9 cellular contexts compared by ENCODE assay signal in the genomic region with DNA sequence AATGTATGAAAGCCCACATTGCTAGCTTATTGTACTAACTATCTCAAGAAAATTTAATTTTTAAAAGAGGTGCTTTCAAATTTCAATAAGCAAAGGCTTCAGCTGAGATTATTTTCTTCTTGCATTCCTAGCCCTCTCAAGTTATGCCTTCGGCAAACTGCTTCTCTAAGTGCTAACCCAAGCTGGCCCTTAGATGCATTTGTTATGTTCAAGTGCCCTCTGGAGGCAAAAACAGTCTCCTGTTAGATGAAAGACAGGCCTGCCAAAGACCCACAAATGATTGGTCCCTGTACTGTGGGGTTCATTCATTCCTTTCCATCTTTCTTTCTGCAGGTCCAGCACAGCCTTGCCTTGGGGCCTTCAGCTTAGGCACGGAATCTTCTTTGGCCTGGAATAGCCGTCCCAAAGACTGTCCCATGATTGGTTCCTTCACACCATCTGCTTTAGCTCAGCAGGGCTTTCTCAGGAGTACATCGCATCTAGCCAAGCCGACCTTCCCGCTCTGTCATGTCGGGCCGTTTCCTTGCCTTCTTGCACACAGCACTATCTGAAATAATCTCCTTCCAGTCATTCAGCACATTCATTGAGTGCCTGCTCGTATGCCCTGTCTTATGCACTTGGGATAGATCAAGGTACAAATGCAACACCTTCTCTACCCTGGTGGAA. TPM values are rescaled to one million over a fixed set of nuclear protein-coding genes. Genes with fewer than 3 reads are reported as not detected.
DNase-seq lines count a peak whose midpoint lies in the region; ATAC-seq and TF ChIP-seq lines count a peak whose summit lies in the region.
"Had no signal": no experiment of that assay in that cellular context is flagged by ENCODE, and none has a peak within 500 bp of the region (broad histone marks: within the 10 kb centered on the region; RNA-seq: fewer than 3 reads in every experiment).

No MANE protein-coding gene starts in this region.

- POLR2A ChIA-PET in Panc1 (lab: Charles Lee), result no interaction called here

- H3K36me3 Mint-ChIP-seq in memory B cell (peaks cover 3% of the 10 kb centered on the region), mesothelial cell of epicardium (no peaks in the 10 kb centered on the region)

- H3K4me2 ChIP-seq in mammary epithelial cell (ENCODE audit: insufficient read depth, low read depth, low read length), result no peak overlapping the region

- H3K4me3 ChIP-seq in Panc1 (ENCODE audit: low read depth in 2 of 2, low read length in 2 of 2), result no peak overlapping the region
- H3K4me3 ChIP-seq in mammary epithelial cell (replicated peaks in 1 of 3; ENCODE audit: insufficient read depth in 1 of 3, low read depth in 2 of 3, low read length in 3 of 3), result no peak overlapping the region
- H3K4me3 ChIP-seq: tibial nerve had no signal

- WGBS in mammary epithelial cell (ENCODE audit: low coverage, missing lambda C conversion rate), result 63% methylated on average over 8 of the region's 9 CpGs

- H3K79me2 ChIP-seq in mammary epithelial cell (ENCODE audit: insufficient read depth, low read length), result no peaks in the 10 kb centered on the region

- H3K27me3 Mint-ChIP-seq in memory B cell, result peaks cover 8% of the 10 kb centered on the region
- H3K27me3 Mint-ChIP-seq in mesothelial cell of epicardium (ENCODE audit: low read depth), result no peaks in the 10 kb centered on the region

- ATAC-seq in GM19452 (IDR thresholded peaks at IDR 0.05; ENCODE audit: unreplicated experiment) (peak; percentile 65), HG03354 (IDR thresholded peaks at IDR 0.05; ENCODE audit: poor library complexity, severe bottlenecking, unreplicated experiment) (peak; percentile 73), Panc1 (peak; percentile 98), memory B cell (ENCODE audit: low read depth) (peak; percentile 43)

- TF ChIP-seq CTCF in Panc1 (IDR thresholded peaks at IDR 0.05) (peak; percentile 76), mammary epithelial cell (conservative IDR thresholded peaks at IDR 0.05 in 1 of 2, IDR thresholded peaks at IDR 0.05 in 1 of 2; ENCODE audit: extremely low read depth in 1 of 2, insufficient read depth in 1 of 2, low read depth in 1 of 2, low read length in 2 of 2) (peak; percentile 29 to 56), mesothelial cell of epicardium (IDR thresholded peaks at IDR 0.05; ENCODE audit: unreplicated experiment) (no peak)

- H3K4me3 Mint-ChIP-seq in memory B cell (peak overlapping the region; percentile 88), mesothelial cell of epicardium (no peak overlapping the region)

- H3K27ac Mint-ChIP-seq in memory B cell (peak overlapping the region; percentile 73), mesothelial cell of epicardium (no peak overlapping the region)

- H3K36me3 ChIP-seq in Panc1 (ENCODE audit: control insufficient read depth, insufficient read depth, low read length) (no peaks in the 10 kb centered on the region), mammary epithelial cell (ENCODE audit: insufficient read depth, low read length) (no peaks in the 10 kb centered on the region)
- H3K36me3 ChIP-seq: tibial nerve had no signal

- peaks cover 5% of the 10 kb centered on the region for H3K9me3 Mint-ChIP-seq in memory B cell
- peaks cover 45% of the 10 kb centered on the region for H3K9me3 Mint-ChIP-seq in mesothelial cell of epicardium

- no peaks in the 10 kb centered on the region for H4K20me1 ChIP-seq in mammary epithelial cell (ENCODE audit: insufficient read depth, low read length)

- H3K27ac ChIP-seq in Panc1 (ENCODE audit: low read length) (no peak overlapping the region), mammary epithelial cell (ENCODE audit: insufficient read depth, low read depth, low read length) (no peak overlapping the region)
- H3K27ac ChIP-seq: tibial nerve had no signal

- intact Hi-C loops in Panc1 (cut with micrococcal nuclease; ENCODE audit: unreplicated experiment), result no loop called here
- intact Hi-C loops in mammary epithelial cell (cut with micrococcal nuclease), result loop anchor here (1.0 to 2.0 kb wide), 2 partner anchors 32 to 301 kb away; no protein-coding TSS in a partner anchor

- H3K4me1 Mint-ChIP-seq in memory B cell (peaks cover 22% of the 10 kb centered on the region), mesothelial cell of epicardium (no peaks in the 10 kb centered on the region)

- in situ Hi-C loops in Panc1 (cut with HindIII; ENCODE audit: low pct_unique_long_range_greater_than_20kb, low sequenced_read_pairs), result no loop called here
- in situ Hi-C loops in mammary epithelial cell (cut with MboI; ENCODE audit: low sequenced_read_pairs in 2 of 2), result no loop called here

- H3K27me3 ChIP-seq in Panc1 (ENCODE audit: control insufficient read depth, insufficient read depth, low read length) (no peaks in the 10 kb centered on the region), mammary epithelial cell (ENCODE audit: insufficient read depth, low read length) (no peaks in the 10 kb centered on the region)
- H3K27me3 ChIP-seq: tibial nerve had no signal

- no TSS peak for BruUV-seq in Panc1 (replicated peaks; lab: Mats Ljungman, UMichigan)
- no TSS peak for BruUV-seq in mammary epithelial cell (replicated peaks; lab: Mats Ljungman, UMichigan)

- no peak overlapping the region for H3K9ac ChIP-seq in mammary epithelial cell (ENCODE audit: insufficient read depth, low read length)

- DNase-seq in NCI-H2227 (lab: John Stamatoyannopoulos, UW; ENCODE audit: unreplicated experiment), result peak; percentile 11
- no peak for DNase-seq in NCI-H2227 treated with DMSO at 0.1 percent for 48 hours (lab: John Stamatoyannopoulos, UW)
- DNase-seq in Panc1 (ENCODE audit: low read depth, low spot score), result peak; percentile 20
- peak; percentile 35 for DNase-seq in mammary epithelial cell
- DNase-seq in memory B cell (ENCODE audit: low spot score in 2 of 2), result no peak
- no peak for DNase-seq in mesothelial cell of epicardium (ENCODE audit: low spot score in 2 of 2, unreplicated experiment in 2 of 2)

- H2AFZ ChIP-seq in mammary epithelial cell (ENCODE audit: low read depth, low read length), result peak overlapping the region; percentile 48

- H3K4me1 ChIP-seq in Panc1 (ENCODE audit: control insufficient read depth, insufficient read depth, low read length) (no peaks in the 10 kb centered on the region), mammary epithelial cell (ENCODE audit: insufficient read depth, low read length) (no peaks in the 10 kb centered on the region)
- H3K4me1 ChIP-seq: tibial nerve had no signal

- dilution Hi-C loops in mammary epithelial cell (cut with HindIII; ENCODE audit: low sequenced_read_pairs), result no loop called here

- no peaks in the 10 kb centered on the region for H3K9me3 ChIP-seq in Panc1 (ENCODE audit: control insufficient read depth, insufficient read depth, low read depth, low read length)
- H3K9me3 ChIP-seq in mammary epithelial cell (replicated peaks; ENCODE audit: insufficient read depth, low read length), result no peaks in the 10 kb centered on the region
- H3K9me3 ChIP-seq: tibial nerve had no signal

- CTCF ChIA-PET in Panc1 (lab: Charles Lee) (no interaction called here), mammary epithelial cell (lab: Charles Lee; ENCODE audit: low non-redundant PET) (interaction anchor here (0.7 kb wide), 1 partner anchor 134 kb away, joined by 4 read pairs; no protein-coding TSS in a partner anchor)

RNA-seq across cellular contexts. Expression of a gene that starts 26.4 kb away (rescaled TPM):
- not detected for total RNA-seq in Panc1 (2021; ENCODE audit: unreplicated experiment)
- polyA plus RNA-seq in Panc1 (2012; ENCODE audit: insufficient read length), result not detected
- not detected for total RNA-seq in mammary epithelial cell
- not detected for polyA plus RNA-seq in mammary epithelial cell
- not detected for polyA minus RNA-seq in mammary epithelial cell
- 0.18 to 0.60 TPM (median 0.47 TPM) in 3 replicates for total RNA-seq in mesothelial cell of epicardium

RNA-seq across cellular contexts. Expression of a gene that starts 45.7 kb away (rescaled TPM):
- total RNA-seq in Panc1 (2021; ENCODE audit: unreplicated experiment), result 20.6 TPM
- polyA plus RNA-seq in Panc1 (2012; ENCODE audit: insufficient read length), result 17.2 TPM
- 10 to 100 TPM; 10.0 to 27.3 TPM for total RNA-seq in mammary epithelial cell
- 10.9 TPM for polyA plus RNA-seq in mammary epithelial cell
- 13.0 TPM for polyA minus RNA-seq in mammary epithelial cell
- 30.4 to 33.1 TPM (median 32.6 TPM) in 3 replicates for total RNA-seq in mesothelial cell of epicardium

Comparison
In these comparisons a context has a peak if more than half of its experiments do, and no peak if none do; other contexts are left out.
1. DNase-seq: peak in NCI-H2227 (single experiment), Panc1 (single experiment) and mammary epithelial cell (single experiment); none in NCI-H2227 treated with DMSO at 0.1 percent for 48 hours (single experiment), memory B cell (0 of 2) and mesothelial cell of epicardium (0 of 2).
2. ATAC-seq: peak in every context shown above with its lines; median percentile 98 in Panc1; 73 in HG03354; 65 in GM19452; 43 in memory B cell.